8 cellular contexts compared by ENCODE assay signal in genomic region chr1:32351859-32352745, GRCh38. TPM values are rescaled to one million over a fixed set of nuclear protein-coding genes. Genes with fewer than 3 reads are reported as not detected.
DNase-seq lines count a peak whose midpoint lies in the region; ATAC-seq, FAIRE-seq and TF ChIP-seq lines count a peak whose summit lies in the region.

No MANE protein-coding gene starts in this region.

- no peak for TF ChIP-seq CTCF in GM12878 (IDR thresholded peaks at IDR 0.05 in 2 of 3, conservative IDR thresholded peaks at IDR 0.05 in 1 of 3; ENCODE audit: control insufficient read depth in 2 of 3, extremely low read depth in 1 of 3, insufficient read depth in 1 of 3, low read depth in 3 of 3, low read length in 3 of 3)

- no peak for TF ChIP-seq EP300 in GM12878 (IDR thresholded peaks at IDR 0.05; ENCODE audit: borderline replicate concordance in 1 of 2, control insufficient read depth in 1 of 2, low read depth in 2 of 2, low read length in 2 of 2)

- peak overlapping the region; percentile 86 for H3K4me3 Mint-ChIP-seq in activated CD4-positive, alpha-beta T cell treated with anti-CD3 and anti-CD28 coated beads, Interleukin-2, amount 10 ng/mL, durations not matched to agents 24 days and 14 days
- H3K4me3 Mint-ChIP-seq in immature natural killer cell: peak overlapping the region; percentile 79 to 90 (median 86)

- peak overlapping the region; percentile 83 for H2AFZ ChIP-seq in GM12878 (ENCODE audit: control insufficient read depth, low read depth, low read length)

- intact Hi-C loops in activated CD4-positive, alpha-beta T cell treated with anti-CD3 and anti-CD28 coated beads, Interleukin-2, amount 10 ng/mL, durations not matched to agents 24 days and 14 days (cut with micrococcal nuclease): loop anchor here (1.0 to 2.0 kb wide), 3 partner anchors 16 to 60 kb away; partner anchors contain the start of genes BSDC1, HDAC1 and MARCKSL1
- intact Hi-C loops in GM12878 (cut with micrococcal nuclease; ENCODE audit: unreplicated experiment): loop anchor here (2.0 kb wide), 1 partner anchor 15 kb away; the partner anchor contains the start of gene MARCKSL1

- H4K20me1 ChIP-seq in GM12878 (ENCODE audit: control insufficient read depth, insufficient read depth): no peaks in the 10 kb centered on the region

- in situ Hi-C loops in GM12878 (cut with MboI): no loop called here

- H3K4me3 ChIP-seq in GM12878 (peak overlapping the region; percentile 72; the same call in 1 of the 2 replicates), small intestine (ENCODE audit: low read depth in 1 of 2, low read length in 2 of 2) (peak overlapping the region; percentile 50 to 63)

- no peaks in the 10 kb centered on the region; the same call in 1 of the 2 replicates for H3K79me2 ChIP-seq in GM12878 (ENCODE audit: control insufficient read depth, insufficient read depth, low read length)

- peaks cover 2% of the 10 kb centered on the region for H3K27me3 Mint-ChIP-seq in activated CD4-positive, alpha-beta T cell treated with anti-CD3 and anti-CD28 coated beads, Interleukin-2, amount 10 ng/mL, durations not matched to agents 24 days and 14 days
- peaks cover 2 to 13% (median 5%) of the 10 kb centered on the region in 3 donors for H3K27me3 Mint-ChIP-seq in immature natural killer cell (ENCODE audit: low read depth in 3 of 3)

- peak; percentile 17; the same call in 2 of the 3 replicates for ATAC-seq in GM12878
- no peak for ATAC-seq in HG02970 (IDR thresholded peaks at IDR 0.05; ENCODE audit: low FRiP score, unreplicated experiment)

- H3K27ac ChIP-seq in KOPT-K1 (ENCODE audit: low read depth, low read length, poor library complexity, severe bottlenecking) (peak overlapping the region; percentile 76), GM12878 (ENCODE audit: control insufficient read depth, insufficient read depth) (peak overlapping the region; percentile 46), small intestine (ENCODE audit: low read depth in 1 of 2, low read length in 1 of 2) (peak overlapping the region; percentile 77 to 89)

- BruUV-seq in GM12878 (replicated peaks; lab: Mats Ljungman, UMichigan): TSS peak; percentile 42

- 32% methylated on average over 29 of the region's 30 CpGs for WGBS in GM12878 (ENCODE audit: insufficient coverage, insufficient replicate concordance, low lambda C conversion rate, missing lambda C conversion rate)
- 17 to 25% (median 20%) methylated on average over 27 to 30 of the region's 30 CpGs for WGBS in small intestine, 3 donors

- H3K4me1 Mint-ChIP-seq in activated CD4-positive, alpha-beta T cell treated with anti-CD3 and anti-CD28 coated beads, Interleukin-2, amount 10 ng/mL, durations not matched to agents 24 days and 14 days: peaks cover 30% of the 10 kb centered on the region
- peaks cover 44 to 46% of the 10 kb centered on the region in 2 donors for H3K4me1 Mint-ChIP-seq in immature natural killer cell

- no peak for TF ChIP-seq RAD21 in GM12878 (IDR thresholded peaks at IDR 0.05; ENCODE audit: insufficient read depth, low read depth, low read length)

- FAIRE-seq in GM12878 (lab: Jason Lieb, UNC) (no peak), small intestine (lab: Jason Lieb, UNC) (no peak)

- RAD21 ChIA-PET in GM12878 (lab: Charles Lee; ENCODE audit: unreplicated experiment): interaction anchor here (1.3 to 2.8 kb wide), 3 partner anchors 11 to 42 kb away, joined by 3 to 18 read pairs (median 5); partner anchors contain the start of genes BSDC1 and MARCKSL1

- POLR2A ChIA-PET in GM12878 (lab: Charles Lee): interaction anchor here (1.1 to 5.1 kb wide), 6 partner anchors 12 to 42 kb away, joined by 3 to 46 read pairs (median 4); partner anchors contain the start of genes BSDC1 and MARCKSL1

- SMC1A ChIA-PET in GM12878 (lab: Charles Lee; ENCODE audit: uncharacterized antibody, unreplicated experiment): interaction anchor here (0.6 to 3.6 kb wide), 4 partner anchors 15 to 60 kb away, joined by 3 to 16 read pairs (median 3); partner anchors contain the start of genes HDAC1 and MARCKSL1

- H3K27ac Mint-ChIP-seq in activated CD4-positive, alpha-beta T cell treated with anti-CD3 and anti-CD28 coated beads, Interleukin-2, amount 10 ng/mL, durations not matched to agents 24 days and 14 days: no peak overlapping the region
- peak overlapping the region in 5 of 6 donors; percentile 43 to 91 (median 74) for H3K27ac Mint-ChIP-seq in immature natural killer cell

- TF ChIP-seq POLR2A in GM12878 (IDR thresholded peaks at IDR 0.05; ENCODE audit: low read depth, low read length): no peak

- DNase-seq in activated CD4-positive, alpha-beta T cell treated with anti-CD3 and anti-CD28 coated beads, Interleukin-2, amount 10 ng/mL, durations not matched to agents 24 days and 14 days: no peak
- DNase-seq in activated CD4-positive, alpha-beta T cell treated with anti-CD3 and anti-CD28 coated beads for 1 hour: no peak
- DNase-seq in GM12878 (ENCODE audit: low read depth, low spot score) (no peak), immature natural killer cell (peak in 1 of 3 donors; percentile 7), small intestine (no peak), NCI-H1436 treated with DMSO at 0.1 percent for 48 hours (lab: John Stamatoyannopoulos, UW) (no peak)

- peak overlapping the region; percentile 98 for H3K4me2 ChIP-seq in GM12878 (ENCODE audit: control insufficient read depth, insufficient read depth)

- H3K9me3 ChIP-seq in KOPT-K1 (ENCODE audit: insufficient read depth, low read length, poor library complexity, severe bottlenecking) (no peaks in the 10 kb centered on the region), GM12878 (replicated peaks; ENCODE audit: control insufficient read depth, insufficient read depth, low read length) (no peaks in the 10 kb centered on the region), small intestine (ENCODE audit: control insufficient read depth, low read depth) (no peaks in the 10 kb centered on the region)

- H3K9me3 Mint-ChIP-seq in activated CD4-positive, alpha-beta T cell treated with anti-CD3 and anti-CD28 coated beads, Interleukin-2, amount 10 ng/mL, durations not matched to agents 24 days and 14 days: no peaks in the 10 kb centered on the region
- no peaks in the 10 kb centered on the region for H3K9me3 Mint-ChIP-seq in immature natural killer cell

- CTCF ChIA-PET in GM12878 (lab: Yijun Ruan, JAX): interaction anchor here (0.6 to 3.0 kb wide), 9 partner anchors 13 to 830 kb away, joined by 3 to 8 read pairs (median 4); partner anchors contain the start of genes BSDC1 and TRIM62

- peaks cover 14% of the 10 kb centered on the region for H3K4me1 ChIP-seq in GM12878 (ENCODE audit: control insufficient read depth, insufficient read depth, low read length)
- peaks cover 4 to 9% of the 10 kb centered on the region in 2 donors for H3K4me1 ChIP-seq in small intestine (ENCODE audit: control insufficient read depth in 2 of 2, insufficient read depth in 1 of 2, low read depth in 1 of 2, low read length in 1 of 2)

- H3K36me3 Mint-ChIP-seq in activated CD4-positive, alpha-beta T cell treated with anti-CD3 and anti-CD28 coated beads, Interleukin-2, amount 10 ng/mL, durations not matched to agents 24 days and 14 days (ENCODE audit: low read depth): no peaks in the 10 kb centered on the region
- peaks cover 0 to 4% (median 0%) of the 10 kb centered on the region in 3 donors for H3K36me3 Mint-ChIP-seq in immature natural killer cell

- H3K27me3 ChIP-seq in GM12878 (replicated peaks in 1 of 2; ENCODE audit: control insufficient read depth in 2 of 2, insufficient read depth in 2 of 2, low read length in 1 of 2) (no peaks in the 10 kb centered on the region), small intestine (ENCODE audit: control insufficient read depth in 2 of 2, insufficient read depth in 2 of 2, low read length in 2 of 2) (no peaks in the 10 kb centered on the region)

- peak overlapping the region; percentile 85 for H3K9ac ChIP-seq in GM12878 (ENCODE audit: control insufficient read depth, insufficient read depth, low read length)

- H3K36me3 ChIP-seq in KOPT-K1 (ENCODE audit: insufficient read depth, low read length) (no peaks in the 10 kb centered on the region), GM12878 (ENCODE audit: control insufficient read depth in 2 of 2, insufficient read depth in 2 of 2, low read length in 1 of 2) (no peaks in the 10 kb centered on the region), small intestine (ENCODE audit: control insufficient read depth in 2 of 2, insufficient read depth in 2 of 2, low read length in 2 of 2) (no peaks in the 10 kb centered on the region)

RNA-seq across cellular contexts. Expression of gene FAM229A, which starts 10.2 kb away (rescaled TPM):
- total RNA-seq in activated CD4-positive, alpha-beta T cell treated with anti-CD3 and anti-CD28 coated beads, Interleukin-2, amount 10 ng/mL, durations not matched to agents 24 days and 14 days: 4.2 and 4.4 TPM in 2 replicates
- 18.1 and 20.0 TPM in 2 replicates for total RNA-seq in GM12878 (2013; cell fraction: nucleolus; rRNA removed)
- 1.4 and 2.1 TPM in 2 replicates for total RNA-seq in GM12878 (2014; rRNA removed)
- 1.2 and 1.3 TPM in 2 replicates for total RNA-seq in GM12878 (2014; rRNA removed; fragmentation: Illumina TruSeq; extraction: Trizol)
- 3.1 and 5.1 TPM in 2 replicates for total RNA-seq in GM12878 (2021)
- 2.6 TPM for polyA plus RNA-seq in GM12878 (2011; ENCODE audit: low read depth)
- 4.0 and 5.3 TPM in 2 replicates for polyA plus RNA-seq in GM12878 (2011; rRNA removed)
- polyA plus RNA-seq in GM12878 (2011; cell fraction: cytosol; rRNA removed): 3.2 and 4.8 TPM in 2 replicates
- polyA plus RNA-seq in GM12878 (2011; cell fraction: nucleus; rRNA removed): 34.5 and 36.3 TPM in 2 replicates
- polyA plus RNA-seq in GM12878 (2012): 5.5 and 10.1 TPM in 2 replicates
- polyA plus RNA-seq in GM12878 (2014; fragmentation: Illumina TruSeq; extraction: Trizol): 2.6 and 2.9 TPM in 2 replicates
- under 1 TPM in 1 of 2 experiments, not detected in 1; 0.02 TPM for polyA plus RNA-seq in GM12878 (2014; fragmentation: Nextera tagmentation; extraction: Ambion mirVana)
- 4.5 and 5.3 TPM in 2 replicates for polyA plus RNA-seq in GM12878 (2014; rRNA removed)
- 1 to 10 TPM in 1 of 2 experiments, under 1 TPM in 1; 0.25 to 1.2 TPM for polyA plus RNA-seq in GM12878 (2016; fragmentation: Nextera tagmentation; extraction: Ambion mirVana)
- 2.3 and 3.1 TPM in 2 replicates for polyA minus RNA-seq in GM12878 (2011; rRNA and poly(A)+ RNA removed)
- 0.67 and 1.7 TPM in 2 replicates for polyA minus RNA-seq in GM12878 (2011; cell fraction: cytosol; rRNA and poly(A)+ RNA removed)
- 3.0 and 8.3 TPM in 2 replicates for polyA minus RNA-seq in GM12878 (2011; cell fraction: nucleus; rRNA and poly(A)+ RNA removed)
- polyA plus RNA-seq in immature natural killer cell: under 1 TPM in 2 of 3 donors, not detected in 1; 0.09 to 0.17 TPM
- 10 to 100 TPM in 2 of 3 donors, 1 to 10 TPM in 1; 4.9 to 69.8 (median 44.9) TPM for polyA plus RNA-seq in small intestine

RNA-seq across cellular contexts. Expression of gene TSSK3, which starts 10.2 kb away (rescaled TPM):
- total RNA-seq in activated CD4-positive, alpha-beta T cell treated with anti-CD3 and anti-CD28 coated beads, Interleukin-2, amount 10 ng/mL, durations not matched to agents 24 days and 14 days: 1.0 and 2.3 TPM in 2 replicates
- total RNA-seq in GM12878 (2013; cell fraction: nucleolus; rRNA removed): 9.4 and 11.8 TPM in 2 replicates
- total RNA-seq in GM12878 (2014; rRNA removed): 0.56 and 0.98 TPM in 2 replicates
- 0.63 and 1.6 TPM in 2 replicates for total RNA-seq in GM12878 (2014; rRNA removed; fragmentation: Illumina TruSeq; extraction: Trizol)
- 0.82 and 1.2 TPM in 2 replicates for total RNA-seq in GM12878 (2021)
- 1.00 TPM for polyA plus RNA-seq in GM12878 (2011; ENCODE audit: low read depth)
- 0.67 and 1.2 TPM in 2 replicates for polyA plus RNA-seq in GM12878 (2011; rRNA removed)
- 0.62 and 0.78 TPM in 2 replicates for polyA plus RNA-seq in GM12878 (2011; cell fraction: cytosol; rRNA removed)
- 1.2 and 2.2 TPM in 2 replicates for polyA plus RNA-seq in GM12878 (2011; cell fraction: nucleus; rRNA removed)
- polyA plus RNA-seq in GM12878 (2012): 1.3 and 3.3 TPM in 2 replicates
- polyA plus RNA-seq in GM12878 (2014; fragmentation: Illumina TruSeq; extraction: Trizol): 0.48 and 0.92 TPM in 2 replicates
- under 1 TPM; 0.42 to 0.77 TPM for polyA plus RNA-seq in GM12878 (2014; fragmentation: Nextera tagmentation; extraction: Ambion mirVana)
- polyA plus RNA-seq in GM12878 (2014; rRNA removed): 0.51 and 1.2 TPM in 2 replicates
- polyA plus RNA-seq in GM12878 (2016; fragmentation: Nextera tagmentation; extraction: Ambion mirVana): under 1 TPM; 0.58 to 0.82 TPM
- 0.46 and 0.51 TPM in 2 replicates for polyA minus RNA-seq in GM12878 (2011; rRNA and poly(A)+ RNA removed)
- not detected in 2 replicates for polyA minus RNA-seq in GM12878 (2011; cell fraction: cytosol; rRNA and poly(A)+ RNA removed)
- polyA minus RNA-seq in GM12878 (2011; cell fraction: nucleus; rRNA and poly(A)+ RNA removed): 0.73 and 1.2 TPM in 2 replicates
- polyA plus RNA-seq in immature natural killer cell: 1 to 10 TPM in 1 of 3 donors, not detected in 2; 2.7 TPM
- under 1 TPM in 2 of 3 donors, not detected in 1; 0.45 to 0.48 TPM for polyA plus RNA-seq in small intestine

RNA-seq across cellular contexts. Expression of gene MARCKSL1, which starts 16.1 kb away (rescaled TPM):
- 34.8 and 36.6 TPM in 2 replicates for total RNA-seq in activated CD4-positive, alpha-beta T cell treated with anti-CD3 and anti-CD28 coated beads, Interleukin-2, amount 10 ng/mL, durations not matched to agents 24 days and 14 days
- total RNA-seq in GM12878 (2013; cell fraction: nucleolus; rRNA removed): 37.8 and 40.5 TPM in 2 replicates
- total RNA-seq in GM12878 (2014; rRNA removed) (106 TPM in 2 replicates), GM12878 (2014; rRNA removed; fragmentation: Illumina TruSeq; extraction: Trizol) (71.4 and 80.8 TPM in 2 replicates), GM12878 (2021) (180 and 191 TPM in 2 replicates)
- polyA plus RNA-seq in GM12878 (2011; ENCODE audit: low read depth): 85.9 TPM
- polyA plus RNA-seq in GM12878 (2011; rRNA removed) (106 and 147 TPM in 2 replicates), GM12878 (2014; fragmentation: Illumina TruSeq; extraction: Trizol) (189 and 225 TPM in 2 replicates), GM12878 (2014; fragmentation: Nextera tagmentation; extraction: Ambion mirVana) (10 to 100 TPM; 14.5 to 32.6 TPM), GM12878 (2014; rRNA removed) (200 and 211 TPM in 2 replicates), GM12878 (2016; fragmentation: Nextera tagmentation; extraction: Ambion mirVana) (100 to 1,000 TPM; 169 to 194 TPM), immature natural killer cell (10 to 100 TPM; 20.5 to 46.9 (median 27.7) TPM), small intestine (100 to 1,000 TPM in 1 of 3 donors, 10 to 100 TPM in 2; 55.9 to 132 (median 56.7) TPM)
- polyA plus RNA-seq in GM12878 (2011; cell fraction: cytosol; rRNA removed): 195 and 246 TPM in 2 replicates
- polyA plus RNA-seq in GM12878 (2011; cell fraction: nucleus; rRNA removed): 53.2 and 58.0 TPM in 2 replicates
- polyA plus RNA-seq in GM12878 (2012): 125 and 138 TPM in 2 replicates
- polyA minus RNA-seq in GM12878 (2011; rRNA and poly(A)+ RNA removed): 88.5 and 105 TPM in 2 replicates
- 30.7 and 31.0 TPM in 2 replicates for polyA minus RNA-seq in GM12878 (2011; cell fraction: cytosol; rRNA and poly(A)+ RNA removed)
- 29.0 and 35.5 TPM in 2 replicates for polyA minus RNA-seq in GM12878 (2011; cell fraction: nucleus; rRNA and poly(A)+ RNA removed)

RNA-seq across cellular contexts. Expression of gene BSDC1, which starts 42.1 kb away (rescaled TPM):
- 44.8 and 49.5 TPM in 2 replicates for total RNA-seq in activated CD4-positive, alpha-beta T cell treated with anti-CD3 and anti-CD28 coated beads, Interleukin-2, amount 10 ng/mL, durations not matched to agents 24 days and 14 days
- 114 and 128 TPM in 2 replicates for total RNA-seq in GM12878 (2013; cell fraction: nucleolus; rRNA removed)
- total RNA-seq in GM12878 (2014; rRNA removed) (23.3 and 25.1 TPM in 2 replicates), GM12878 (2014; rRNA removed; fragmentation: Illumina TruSeq; extraction: Trizol) (22.3 and 22.7 TPM in 2 replicates), GM12878 (2021) (23.9 and 25.2 TPM in 2 replicates)
- 13.3 TPM for polyA plus RNA-seq in GM12878 (2011; ENCODE audit: low read depth)
- polyA plus RNA-seq in GM12878 (2011; rRNA removed) (32.8 and 39.7 TPM in 2 replicates), GM12878 (2014; fragmentation: Illumina TruSeq; extraction: Trizol) (22.5 and 27.4 TPM in 2 replicates), GM12878 (2014; fragmentation: Nextera tagmentation; extraction: Ambion mirVana) (1 to 10 TPM; 3.0 to 4.9 TPM), GM12878 (2014; rRNA removed) (25.4 and 28.5 TPM in 2 replicates), GM12878 (2016; fragmentation: Nextera tagmentation; extraction: Ambion mirVana) (10 to 100 TPM; 18.2 to 20.2 TPM), immature natural killer cell (10 to 100 TPM; 33.9 to 50.3 (median 37.4) TPM), small intestine (10 to 100 TPM; 38.5 to 39.7 (median 39.1) TPM)
- polyA plus RNA-seq in GM12878 (2011; cell fraction: cytosol; rRNA removed): 34.8 and 37.6 TPM in 2 replicates
- polyA plus RNA-seq in GM12878 (2011; cell fraction: nucleus; rRNA removed): 76.6 and 77.5 TPM in 2 replicates
- polyA plus RNA-seq in GM12878 (2012): 22.3 and 31.1 TPM in 2 replicates
- 18.5 and 31.0 TPM in 2 replicates for polyA minus RNA-seq in GM12878 (2011; rRNA and poly(A)+ RNA removed)
- polyA minus RNA-seq in GM12878 (2011; cell fraction: cytosol; rRNA and poly(A)+ RNA removed): 9.3 and 12.7 TPM in 2 replicates
- 21.2 and 34.4 TPM in 2 replicates for polyA minus RNA-seq in GM12878 (2011; cell fraction: nucleus; rRNA and poly(A)+ RNA removed)
